In the genomic region with DNA sequence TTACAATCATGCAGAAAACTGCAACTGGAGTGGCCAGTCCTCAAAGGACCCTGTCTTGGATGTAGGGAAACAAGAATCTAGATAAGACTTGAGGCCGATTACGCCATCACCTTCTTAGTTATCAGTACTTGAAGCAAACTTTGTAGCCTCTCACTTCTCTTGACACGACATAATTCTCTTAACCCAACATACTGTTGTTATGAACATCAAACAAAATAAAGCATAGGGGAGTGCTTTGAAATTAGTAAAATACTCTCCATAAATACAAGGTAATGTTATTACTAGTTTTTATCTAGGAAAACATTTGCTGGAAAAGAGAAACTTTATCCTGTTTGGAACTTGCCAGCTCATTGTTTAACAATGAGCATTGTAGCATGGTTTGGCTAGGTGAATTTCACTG, we compare ENCODE assay signal across 21 cellular contexts.
"Had no signal": no experiment of that assay in that cellular context is flagged by ENCODE, and none has a peak within 500 bp of the region (broad histone marks: within the 10 kb centered on the region; RNA-seq: fewer than 3 reads in every experiment).

No MANE protein-coding gene starts in this region.

- H3K4me3 ChIP-seq: coronary artery, dorsolateral prefrontal cortex, lung, neural progenitor cell, prostate gland, sigmoid colon, thoracic aorta, tibial nerve, upper lobe of left lung had no signal

- H3K36me3 ChIP-seq: prostate gland, sigmoid colon, thoracic aorta, tibial nerve, upper lobe of left lung had no signal

- DNase-seq: dorsolateral prefrontal cortex; effector CD4-positive, alpha-beta T cell; foreskin melanocyte; mesenchymal stem cell; midbrain; naive thymus-derived CD4-positive, alpha-beta T cell; right cardiac atrium; sigmoid colon; stimulated activated CD4-positive, alpha-beta T cell treated with anti-CD3 and anti-CD28 coated beads, Interleukin-2, amount 100 ng/mL, for 24 hours; stimulated activated CD4-positive, alpha-beta T cell treated with anti-CD3 and anti-CD28 coated beads, Interleukin-4, amount 100 ng/mL, for 24 hours; stimulated activated naive B cell treated with anti-CD40 and anti-IgM and Interleukin-4, amounts not matched to agents 10 μg/mL and 1 μg/mL and 100 μg/mL, for 72 hours; upper lobe of left lung had no signal

- H2AFZ ChIP-seq: neural progenitor cell had no signal

- H3K27ac ChIP-seq: coronary artery, epithelial cell of prostate, neural progenitor cell, prostate gland, sigmoid colon, thoracic aorta, tibial nerve, upper lobe of left lung had no signal

- H3K4me1 ChIP-seq: neural progenitor cell, prostate gland, sigmoid colon, tibial nerve, upper lobe of left lung had no signal

- H3K4me2 ChIP-seq: neural progenitor cell had no signal

- H3K9ac ChIP-seq: neural progenitor cell had no signal

- H3K9me3 ChIP-seq: prostate gland, sigmoid colon, thoracic aorta, tibial nerve, upper lobe of left lung had no signal

- FAIRE-seq: keratinocyte, urothelium cell line had no signal

- H3K27me3 ChIP-seq: dorsolateral prefrontal cortex, neural progenitor cell, sigmoid colon, tibial nerve, upper lobe of left lung had no signal
